ENCODE assay signal across 9 cellular contexts in genomic region chr12:25320123-25321006, GRCh38.
DNase-seq lines count a peak whose midpoint lies in the region; ATAC-seq, FAIRE-seq and TF ChIP-seq lines count a peak whose summit lies in the region.
"Had no signal": no experiment of that assay in that cellular context is flagged by ENCODE, and none has a peak within 500 bp of the region (broad histone marks: within the 10 kb centered on the region; RNA-seq: fewer than 3 reads in every experiment).

No MANE protein-coding gene starts in this region.

- TF ChIP-seq POLR2A in GM12891 (IDR thresholded peaks at IDR 0.05; ENCODE audit: low read depth, low read length): no peak

- intact Hi-C loops in aorta (cut with DNase I) (no loop called here), cardiac septum (cut with DNase I) (no loop called here)

- in situ Hi-C loops in astrocyte of the cerebellum (cut with HindIII; ENCODE audit: low sequenced_read_pairs): no loop called here

- H3K4me1 ChIP-seq in aorta (ENCODE audit: control insufficient read depth in 1 of 2, insufficient read depth in 2 of 2, low read length in 2 of 2): peaks cover 0 to 3% of the 10 kb centered on the region in 2 donors

- H3K27ac ChIP-seq in aorta (ENCODE audit: low read depth in 1 of 2, low read length in 2 of 2): no peak overlapping the region

- TF ChIP-seq CTCF in astrocyte of the cerebellum (IDR thresholded peaks at IDR 0.05; ENCODE audit: low read depth, low read length, missing control alignments): no peak

- H3K36me3 ChIP-seq in aorta (ENCODE audit: control insufficient read depth in 1 of 2, insufficient read depth in 2 of 2, low read length in 1 of 2): no peaks in the 10 kb centered on the region

- H3K4me3 ChIP-seq in astrocyte of the cerebellum (ENCODE audit: low read depth, low read length) (no peak overlapping the region), aorta (ENCODE audit: low read length in 2 of 2) (no peak overlapping the region)

- 25 to 39% methylated on average over 5 of the region's 5 CpGs for WGBS in aorta, 2 donors

- DNase-seq in GM12891 (ENCODE audit: insufficient read length, low spot score) (no peak), astrocyte of the cerebellum (ENCODE audit: low read depth) (peak; percentile 53), aorta (no peak), cardiac septum (ENCODE audit: low spot score) (no peak), NCI-H510A treated with DMSO at 0.1 percent for 48 hours (lab: John Stamatoyannopoulos, UW) (no peak), islet precursor cell (no peak)
- DNase-seq: nephron progenitor cell had no signal

- ATAC-seq in GM19455 (IDR thresholded peaks at IDR 0.05; ENCODE audit: unreplicated experiment) (peak; percentile 56), HG03175 (IDR thresholded peaks at IDR 0.05; ENCODE audit: unreplicated experiment) (peak; percentile 61), aorta (ENCODE audit: low FRiP score) (no peak)

- peaks cover 3% of the 10 kb centered on the region for H3K9me3 ChIP-seq in aorta (ENCODE audit: control insufficient read depth, low read length)

- FAIRE-seq in GM12891 (lab: Jason Lieb, UNC): peak; percentile 82

- H3K27me3 ChIP-seq in aorta (ENCODE audit: control insufficient read depth in 1 of 2, insufficient read depth in 2 of 2, low read length in 1 of 2): no peaks in the 10 kb centered on the region

TF ChIP-seq in GM12891, 5 proteins besides CTCF, POLR2A, EP300 and RAD21:
- TF ChIP-seq TAF1 (IDR thresholded peaks at IDR 0.05; ENCODE audit: low read depth, low read length): no peak
- TF ChIP-seq SPI1 (IDR thresholded peaks at IDR 0.05; ENCODE audit: low read depth, low read length): peak; percentile 97
- no peak for TF ChIP-seq POU2F2 (IDR thresholded peaks at IDR 0.05; ENCODE audit: low read depth, low read length)
